ENCODE assay signal across 8 cellular contexts in genomic region chr7:87600130-87601124, GRCh38. TPM values are rescaled to one million over a fixed set of nuclear protein-coding genes. Genes with fewer than 3 reads are reported as not detected.
DNase-seq lines count a peak whose midpoint lies in the region; ATAC-seq and TF ChIP-seq lines count a peak whose summit lies in the region.

Gene ABCB1, minus strand, starts transcription at chr7:87600884. Its CDS starts 700 bp downstream, at chr7:87600184.

- intact Hi-C loops in activated B cell treated with CpG ODN at 0.5 μM for 24 hours (cut with micrococcal nuclease), result loop anchor here (1.0 kb wide), 3 partner anchors 12 to 126 kb away; partner anchors contain the start of gene RUNDC3B

- H3K36me3 ChIP-seq in kidney epithelial cell (ENCODE audit: control insufficient read depth, insufficient read depth, low read length), result no peaks in the 10 kb centered on the region

- H3K9me3 Mint-ChIP-seq in activated B cell treated with CpG ODN at 0.5 μM for 24 hours, result no peaks in the 10 kb centered on the region

- POLR2A ChIA-PET in activated B cell treated with CpG ODN at 0.5 μM for 24 hours (lab: Charles Lee), result interaction anchor here (0.6 to 2.6 kb wide), 7 partner anchors 13 to 448 kb away, joined by 3 to 12 read pairs (median 4); partner anchors contain the start of genes CROT, DBF4, DMTF1 and RUNDC3B

- peak within 1 kb of the TSS; percentile 76 for H3K27ac Mint-ChIP-seq in activated B cell treated with CpG ODN at 0.5 μM for 24 hours

- H3K4me3 ChIP-seq in choroid plexus epithelial cell (ENCODE audit: low read depth, low read length) (peak within 1 kb of the TSS; percentile 40), kidney epithelial cell (ENCODE audit: low read depth, low read length) (peak within 1 kb of the TSS; percentile 47)

- no peaks in the 10 kb centered on the region for H3K27me3 ChIP-seq in kidney epithelial cell (ENCODE audit: control insufficient read depth, insufficient read depth, low read length)

- CTCF ChIA-PET in activated B cell treated with CpG ODN at 0.5 μM for 24 hours (lab: Charles Lee), result interaction anchor here (0.5 to 1.6 kb wide), 3 partner anchors 28 to 373 kb away, joined by 3 to 4 read pairs (median 3); partner anchors contain the start of gene RUNDC3B

- H3K27me3 Mint-ChIP-seq in activated B cell treated with CpG ODN at 0.5 μM for 24 hours, result peaks cover 33% of the 10 kb centered on the region

- DNase-seq in D341Med (ENCODE audit: low spot score) (peak; percentile 39), GM20000 (ENCODE audit: low spot score) (peak; percentile 70), HT-29 (ENCODE audit: low spot score) (peak; percentile 13), activated B cell treated with CpG ODN at 0.5 μM for 24 hours (peak; percentile 37), choroid plexus epithelial cell (ENCODE audit: low read depth) (peak; percentile 39), kidney epithelial cell (ENCODE audit: low read depth) (peak; percentile 23), OCI-M2 (lab: John Stamatoyannopoulos, UW; ENCODE audit: unreplicated experiment) (no peak)
- peak; percentile 7 to 51 for DNase-seq in stimulated activated CD4-positive, alpha-beta T cell treated with anti-CD3 and anti-CD28 coated beads, Interleukin-15, amount 100 ng/mL, for 48 hours (ENCODE audit: low read depth in 2 of 2)

- no peaks in the 10 kb centered on the region for H3K36me3 Mint-ChIP-seq in activated B cell treated with CpG ODN at 0.5 μM for 24 hours (ENCODE audit: low read depth)

- ATAC-seq in activated B cell treated with CpG ODN at 0.5 μM for 24 hours (ENCODE audit: low read depth), result peak; percentile 73

- peak within 1 kb of the TSS; percentile 89 for H3K4me3 Mint-ChIP-seq in activated B cell treated with CpG ODN at 0.5 μM for 24 hours

- H3K4me1 Mint-ChIP-seq in activated B cell treated with CpG ODN at 0.5 μM for 24 hours, result peaks cover 22% of the 10 kb centered on the region

- TF ChIP-seq CTCF in GM20000 (IDR thresholded peaks at IDR 0.05; ENCODE audit: extremely low read depth, missing control alignments), result no peak
- no peak for TF ChIP-seq CTCF in activated B cell treated with CpG ODN at 0.5 μM for 24 hours (IDR thresholded peaks at IDR 0.05)
- TF ChIP-seq CTCF in choroid plexus epithelial cell (conservative IDR thresholded peaks at IDR 0.05; ENCODE audit: low read depth, low read length), result no peak
- TF ChIP-seq CTCF in kidney epithelial cell (IDR thresholded peaks at IDR 0.05; ENCODE audit: insufficient read depth, low read length, poor library complexity, severe bottlenecking), result no peak

RNA-seq across cellular contexts. Expression of gene ABCB1, which starts in this region (rescaled TPM):
- 0.13 and 0.31 TPM in 2 replicates for total RNA-seq in HT-29 (2014; rRNA removed; shearing (Covaris generic))
- total RNA-seq in activated B cell treated with CpG ODN at 0.5 μM for 24 hours (4.1 and 4.7 TPM in 2 replicates), kidney epithelial cell (3.0 and 5.0 TPM in 2 replicates)

Comparison
In these comparisons a context has a peak if more than half of its experiments do, and no peak if none do; other contexts are left out.
1. Peak in DNase-seq in HT-29; RNA of the gene not detected or under 1 TPM.